Comparison of ENCODE assay signal across 13 cellular contexts in genomic region chrX:80022363-80023031, GRCh38. TPM values are rescaled to one million over a fixed set of nuclear protein-coding genes. Genes with fewer than 3 reads are reported as not detected.
DNase-seq lines count a peak whose midpoint lies in the region; ATAC-seq and TF ChIP-seq lines count a peak whose summit lies in the region.
"Had no signal": no experiment of that assay in that cellular context is flagged by ENCODE, and none has a peak within 500 bp of the region (broad histone marks: within the 10 kb centered on the region; RNA-seq: fewer than 3 reads in every experiment).

No MANE protein-coding gene starts in this region.

- H3K79me2 ChIP-seq in mammary epithelial cell (ENCODE audit: insufficient read depth, low read length), result no peaks in the 10 kb centered on the region

- no peaks in the 10 kb centered on the region for H3K4me1 Mint-ChIP-seq in endothelial cell (ENCODE audit: unreplicated experiment)
- H3K4me1 Mint-ChIP-seq: activated CD8-positive, alpha-beta memory T cell treated with anti-CD3 and anti-CD28 coated beads, Interleukin-2, amount 10 ng/mL, durations not matched to agents 7 days and 5 days; CD4-positive, alpha-beta memory T cell had no signal

- no peaks in the 10 kb centered on the region for H3K36me3 Mint-ChIP-seq in endothelial cell (ENCODE audit: low read depth, unreplicated experiment)
- H3K36me3 Mint-ChIP-seq: activated CD8-positive, alpha-beta memory T cell treated with anti-CD3 and anti-CD28 coated beads, Interleukin-2, amount 10 ng/mL, durations not matched to agents 7 days and 5 days; CD4-positive, alpha-beta memory T cell had no signal

- H3K27me3 ChIP-seq in breast epithelium (peaks cover 0 to 43% of the 10 kb centered on the region in 2 donors), mammary epithelial cell (ENCODE audit: insufficient read depth, low read length) (no peaks in the 10 kb centered on the region), aorta (ENCODE audit: control insufficient read depth in 1 of 2, insufficient read depth in 2 of 2, low read length in 1 of 2) (no peaks in the 10 kb centered on the region)

- H3K27me3 Mint-ChIP-seq in endothelial cell (ENCODE audit: unreplicated experiment), result peaks cover 4% of the 10 kb centered on the region

- H4K20me1 ChIP-seq in mammary epithelial cell (ENCODE audit: insufficient read depth, low read length), result no peaks in the 10 kb centered on the region

- no peaks in the 10 kb centered on the region for H3K9me3 Mint-ChIP-seq in endothelial cell (ENCODE audit: unreplicated experiment)

- H3K4me3 ChIP-seq in breast epithelium (peak overlapping the region; percentile 13 to 54 (median 17)), mammary epithelial cell (replicated peaks in 1 of 3; ENCODE audit: insufficient read depth in 1 of 3, low read depth in 2 of 3, low read length in 3 of 3) (no peak overlapping the region), mesodermal cell (ENCODE audit: extremely low read depth, insufficient read depth, low read length, poor library complexity, severe bottlenecking) (peak overlapping the region; percentile 33), aorta (ENCODE audit: low read length in 2 of 2) (no peak overlapping the region)

- H2AFZ ChIP-seq in mammary epithelial cell (ENCODE audit: low read depth, low read length), result no peak overlapping the region

- H3K4me1 ChIP-seq in breast epithelium (no peaks in the 10 kb centered on the region), mammary epithelial cell (ENCODE audit: insufficient read depth, low read length) (no peaks in the 10 kb centered on the region), mesodermal cell (ENCODE audit: control insufficient read depth, insufficient read depth, low read length, poor library complexity, severe bottlenecking) (no peaks in the 10 kb centered on the region), aorta (ENCODE audit: control insufficient read depth in 1 of 2, insufficient read depth in 2 of 2, low read length in 2 of 2) (no peaks in the 10 kb centered on the region)

- CTCF ChIA-PET in mammary epithelial cell (lab: Charles Lee; ENCODE audit: low non-redundant PET), result no interaction called here

- intact Hi-C loops in breast epithelium (cut with DNase I; ENCODE audit: low total_unique reads) (no loop called here), mammary epithelial cell (cut with micrococcal nuclease) (no loop called here), aorta (cut with DNase I) (no loop called here)

- peak; percentile 11 for ATAC-seq in aorta (ENCODE audit: low FRiP score)
- ATAC-seq in HG03460 (IDR thresholded peaks at IDR 0.05; ENCODE audit: unreplicated experiment), result no peak
- ATAC-seq: activated CD8-positive, alpha-beta memory T cell treated with anti-CD3 and anti-CD28 coated beads, Interleukin-2, amount 10 ng/mL, durations not matched to agents 7 days and 5 days; HCT116 had no signal

- TF ChIP-seq CTCF in breast epithelium (IDR thresholded peaks at IDR 0.05), result no peak
- no peak for TF ChIP-seq CTCF in mammary epithelial cell (conservative IDR thresholded peaks at IDR 0.05 in 1 of 2, IDR thresholded peaks at IDR 0.05 in 1 of 2; ENCODE audit: extremely low read depth in 1 of 2, insufficient read depth in 1 of 2, low read depth in 1 of 2, low read length in 2 of 2)
- TF ChIP-seq CTCF in endothelial cell (IDR thresholded peaks at IDR 0.05; ENCODE audit: unreplicated experiment), result no peak

- DNase-seq in breast epithelium (ENCODE audit: low spot score in 2 of 2) (no peak), mammary epithelial cell (no peak), endothelial cell (ENCODE audit: low spot score) (peak; percentile 6), aorta (peak in 1 of 2 donors; percentile 73), NCI-H524 (lab: John Stamatoyannopoulos, UW) (no peak)
- DNase-seq in effector CD4-positive, alpha-beta T cell, result no peak
- DNase-seq: ACHN; activated CD8-positive, alpha-beta memory T cell treated with anti-CD3 and anti-CD28 coated beads, Interleukin-2, amount 10 ng/mL, durations not matched to agents 7 days and 5 days; CD4-positive, alpha-beta memory T cell; NCI-H2171 treated with DMSO at 0.1 percent for 48 hours had no signal

- H3K27ac ChIP-seq in breast epithelium (no peak overlapping the region), mammary epithelial cell (ENCODE audit: insufficient read depth, low read depth, low read length) (no peak overlapping the region), mesodermal cell (ENCODE audit: low read depth, low read length, severe bottlenecking) (no peak overlapping the region), aorta (ENCODE audit: low read depth in 1 of 2, low read length in 2 of 2) (no peak overlapping the region)

- dilution Hi-C loops in mammary epithelial cell (cut with HindIII; ENCODE audit: low sequenced_read_pairs), result no loop called here

- H3K9ac ChIP-seq in mammary epithelial cell (ENCODE audit: insufficient read depth, low read length), result no peak overlapping the region

- H3K4me3 Mint-ChIP-seq in endothelial cell (ENCODE audit: unreplicated experiment), result peak overlapping the region; percentile 83
- H3K4me3 Mint-ChIP-seq: activated CD8-positive, alpha-beta memory T cell treated with anti-CD3 and anti-CD28 coated beads, Interleukin-2, amount 10 ng/mL, durations not matched to agents 7 days and 5 days; CD4-positive, alpha-beta memory T cell had no signal

- TF ChIP-seq POLR2A in breast epithelium (IDR thresholded peaks at IDR 0.05), result no peak

- WGBS in mammary epithelial cell (ENCODE audit: low coverage, missing lambda C conversion rate), result 22% methylated on average over 18 of the region's 35 CpGs
- WGBS in mesodermal cell (ENCODE audit: insufficient coverage in 2 of 2), 2 experiments, result 0% methylated on average over 2 to 11 of the region's 35 CpGs
- 3 to 20% methylated on average over 34 to 35 of the region's 35 CpGs for WGBS in aorta, 2 donors

- no peak overlapping the region for H3K4me2 ChIP-seq in mammary epithelial cell (ENCODE audit: insufficient read depth, low read depth, low read length)

- no peak overlapping the region for H3K27ac Mint-ChIP-seq in endothelial cell (ENCODE audit: unreplicated experiment)
- H3K27ac Mint-ChIP-seq: activated CD8-positive, alpha-beta memory T cell treated with anti-CD3 and anti-CD28 coated beads, Interleukin-2, amount 10 ng/mL, durations not matched to agents 7 days and 5 days; CD4-positive, alpha-beta memory T cell had no signal

- H3K9me3 ChIP-seq in breast epithelium, result no peaks in the 10 kb centered on the region
- H3K9me3 ChIP-seq in mammary epithelial cell (replicated peaks; ENCODE audit: insufficient read depth, low read length), result peaks cover 6% of the 10 kb centered on the region
- no peaks in the 10 kb centered on the region for H3K9me3 ChIP-seq in mesodermal cell (ENCODE audit: control insufficient read depth, low read length)
- H3K9me3 ChIP-seq in aorta (ENCODE audit: control insufficient read depth, low read length), result no peaks in the 10 kb centered on the region

- in situ Hi-C loops in mammary epithelial cell (cut with MboI; ENCODE audit: low sequenced_read_pairs in 2 of 2), result no loop called here

- BruUV-seq in mammary epithelial cell (replicated peaks; lab: Mats Ljungman, UMichigan), result no TSS peak

- H3K36me3 ChIP-seq in breast epithelium (no peaks in the 10 kb centered on the region), mammary epithelial cell (ENCODE audit: insufficient read depth, low read length) (no peaks in the 10 kb centered on the region), mesodermal cell (ENCODE audit: control insufficient read depth, insufficient read depth, low read length) (no peaks in the 10 kb centered on the region), aorta (ENCODE audit: control insufficient read depth in 1 of 2, insufficient read depth in 2 of 2, low read length in 1 of 2) (no peaks in the 10 kb centered on the region)

RNA-seq across cellular contexts. Expression of gene TBX22, which starts 7.9 kb away (rescaled TPM):
- total RNA-seq in breast epithelium (not detected), mammary epithelial cell (not detected), endothelial cell (ENCODE audit: unreplicated experiment) (0.36 TPM), aorta (not detected)
- polyA plus RNA-seq in mammary epithelial cell (not detected), aorta (not detected)
- polyA minus RNA-seq in mammary epithelial cell, result not detected
- polyA plus RNA-seq in mesodermal cell (2013, experiment 1 of 2), result not detected
- polyA plus RNA-seq in mesodermal cell (2013, experiment 2 of 2), result 0.40 TPM
- total RNA-seq: activated CD8-positive, alpha-beta memory T cell treated with anti-CD3 and anti-CD28 coated beads, Interleukin-2, amount 10 ng/mL, durations not matched to agents 7 days and 5 days; CD4-positive, alpha-beta memory T cell had no signal
- polyA plus RNA-seq: CD4-positive, alpha-beta memory T cell had no signal

Comparison
In these comparisons a context has a peak if more than half of its experiments do, and no peak if none do; other contexts are left out.
1. H3K4me3 ChIP-seq: peak in breast epithelium (3 of 3) and mesodermal cell (single experiment); none in mammary epithelial cell (0 of 3) and aorta (0 of 2).